Comparison of ENCODE assay signal across 17 cellular contexts in the genomic region with DNA sequence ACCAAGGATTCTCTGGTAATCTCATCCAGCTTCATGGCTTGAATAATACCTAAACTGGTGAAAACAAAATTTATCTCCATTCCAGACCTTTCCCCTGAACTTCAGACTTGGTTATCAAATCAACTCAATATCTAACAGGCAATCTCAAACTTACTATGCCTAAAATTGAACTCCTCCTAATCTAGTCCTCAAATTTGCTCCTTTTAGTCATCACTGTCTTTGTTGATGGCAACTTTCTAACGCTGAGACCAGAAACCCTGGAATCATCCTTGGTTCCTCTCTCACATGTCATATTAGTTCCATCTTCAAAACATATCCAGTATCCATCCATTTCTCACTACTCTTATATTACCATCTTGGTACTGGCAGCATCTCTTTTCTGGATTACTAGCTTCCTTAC. TPM values are rescaled to one million over a fixed set of nuclear protein-coding genes. Genes with fewer than 3 reads are reported as not detected.
DNase-seq lines count a peak whose midpoint lies in the region; TF ChIP-seq lines count a peak whose summit lies in the region.
"Had no signal": no experiment of that assay in that cellular context is flagged by ENCODE, and none has a peak within 500 bp of the region (broad histone marks: within the 10 kb centered on the region; RNA-seq: fewer than 3 reads in every experiment).

No MANE protein-coding gene starts in this region.

- H3K27ac ChIP-seq in Karpas-422 (ENCODE audit: low read length) = peak overlapping the region; percentile 44
- no peak overlapping the region for H3K27ac ChIP-seq in parathyroid adenoma
- H3K27ac ChIP-seq: C4-2B, coronary artery, right lobe of liver had no signal

- peaks cover 99% of the 10 kb centered on the region for H3K79me2 ChIP-seq in Karpas-422 (ENCODE audit: low read length)
- peaks cover 72% of the 10 kb centered on the region for H3K79me2 ChIP-seq in parathyroid adenoma

- H3K27me3 Mint-ChIP-seq in T-helper 2 cell treated with Interferon-gamma antibody and Interleukin-4, amounts not matched to agents 5 μg/mL and 100 μg/mL, for 36 hours (ENCODE audit: low read depth) = no peaks in the 10 kb centered on the region
- H3K27me3 Mint-ChIP-seq in brain = peaks cover 12% of the 10 kb centered on the region

- H3K4me2 ChIP-seq in Karpas-422 (ENCODE audit: low read depth, low read length, poor library complexity, severe bottlenecking) (peak overlapping the region; percentile 83), parathyroid adenoma (ENCODE audit: low read length) (peak overlapping the region; percentile 7)

- peaks cover 27% of the 10 kb centered on the region for H3K36me3 Mint-ChIP-seq in T-helper 2 cell treated with Interferon-gamma antibody and Interleukin-4, amounts not matched to agents 5 μg/mL and 100 μg/mL, for 36 hours (ENCODE audit: low read depth)
- H3K36me3 Mint-ChIP-seq in brain = peaks cover 23% of the 10 kb centered on the region

- peaks cover 48% of the 10 kb centered on the region for H3K4me1 ChIP-seq in Karpas-422 (ENCODE audit: low read length)
- H3K4me1 ChIP-seq in parathyroid adenoma = peaks cover 16% of the 10 kb centered on the region

- no peak overlapping the region for H2AFZ ChIP-seq in Karpas-422 (ENCODE audit: low read length)
- H2AFZ ChIP-seq in parathyroid adenoma = no peak overlapping the region

- no peak overlapping the region for H3K27ac Mint-ChIP-seq in T-helper 2 cell treated with Interferon-gamma antibody and Interleukin-4, amounts not matched to agents 5 μg/mL and 100 μg/mL, for 36 hours
- peak overlapping the region in 3 of 5 experiments; percentile 2 to 56 (median 32) for H3K27ac Mint-ChIP-seq in brain
- H3K27ac Mint-ChIP-seq: T-helper 1 cell treated with Interleukin-12 subunit alpha and Interleukin-12 subunit beta and Interleukin-4 antibody, amounts not matched to agents 30 μg/mL and 1 μg/mL, for 36 hours had no signal

- no peak for TF ChIP-seq CTCF in brain (conservative IDR thresholded peaks at IDR 0.05)
- TF ChIP-seq CTCF in parathyroid adenoma (IDR thresholded peaks at IDR 0.05) = no peak

- H3K4me3 Mint-ChIP-seq in T-helper 2 cell treated with Interferon-gamma antibody and Interleukin-4, amounts not matched to agents 5 μg/mL and 100 μg/mL, for 36 hours = peak overlapping the region; percentile 1
- peak overlapping the region in 3 of 5 experiments; percentile 6 to 72 (median 14) for H3K4me3 Mint-ChIP-seq in brain
- H3K4me3 Mint-ChIP-seq: T-helper 1 cell treated with Interleukin-12 subunit alpha and Interleukin-12 subunit beta and Interleukin-4 antibody, amounts not matched to agents 30 μg/mL and 1 μg/mL, for 36 hours had no signal

- H3K27me3 ChIP-seq in Karpas-422 (ENCODE audit: low read length) (no peaks in the 10 kb centered on the region), parathyroid adenoma (ENCODE audit: control insufficient read depth, insufficient read depth, low read length) (no peaks in the 10 kb centered on the region)
- H3K27me3 ChIP-seq: right lobe of liver had no signal

- H3K9me3 Mint-ChIP-seq in T-helper 2 cell treated with Interferon-gamma antibody and Interleukin-4, amounts not matched to agents 5 μg/mL and 100 μg/mL, for 36 hours = no peaks in the 10 kb centered on the region
- peaks cover 0 to 8% (median 0%) of the 10 kb centered on the region in 5 experiments for H3K9me3 Mint-ChIP-seq in brain
- H3K9me3 Mint-ChIP-seq: T-helper 1 cell treated with Interleukin-12 subunit alpha and Interleukin-12 subunit beta and Interleukin-4 antibody, amounts not matched to agents 30 μg/mL and 1 μg/mL, for 36 hours had no signal

- no peaks in the 10 kb centered on the region for H3K9me2 ChIP-seq in Karpas-422 (replicated peaks; ENCODE audit: insufficient read depth, low read length)

- H3K4me1 Mint-ChIP-seq in T-helper 2 cell treated with Interferon-gamma antibody and Interleukin-4, amounts not matched to agents 5 μg/mL and 100 μg/mL, for 36 hours (ENCODE audit: low read depth) = peaks cover 38% of the 10 kb centered on the region
- peaks cover 74% of the 10 kb centered on the region for H3K4me1 Mint-ChIP-seq in brain

- DNase-seq in T-helper 2 cell treated with Interferon-gamma antibody and Interleukin-4, amounts not matched to agents 5 μg/mL and 100 μg/mL, for 36 hours (ENCODE audit: low spot score) = no peak
- DNase-seq in T-helper 2 cell = no peak
- no peak for DNase-seq in Karpas-422
- no peak for DNase-seq in inferior parietal cortex (ENCODE audit: extremely low spot score)
- DNase-seq in DMS 273 (lab: John Stamatoyannopoulos, UW; ENCODE audit: unreplicated experiment) = no peak
- no peak for DNase-seq in HCEC 1CT
- DNase-seq: 8988T; activated CD4-positive, alpha-beta T cell treated with anti-CD3 and anti-CD28 coated beads for 4 hours; aorta; NCI-H748 treated with DMSO at 0.1 percent for 48 hours; right lobe of liver; stimulated activated CD4-positive, alpha-beta T cell treated with anti-CD3 and anti-CD28 coated beads, Interleukin-2, amount 100 ng/mL, for 24 hours had no signal

- no peaks in the 10 kb centered on the region for H3K9me3 ChIP-seq in Karpas-422 (ENCODE audit: low read length)
- no peaks in the 10 kb centered on the region for H3K9me3 ChIP-seq in parathyroid adenoma (ENCODE audit: control insufficient read depth, low read length)
- H3K9me3 ChIP-seq: right lobe of liver had no signal

- H3K4me3 ChIP-seq in Karpas-422 (ENCODE audit: low read length) (no peak overlapping the region), parathyroid adenoma (ENCODE audit: low read depth, low read length) (no peak overlapping the region)
- H3K4me3 ChIP-seq: coronary artery, right lobe of liver had no signal

- peaks cover 28% of the 10 kb centered on the region for H4K20me1 ChIP-seq in Karpas-422 (ENCODE audit: insufficient read depth, low read depth, low read length)

- H3K36me3 ChIP-seq in Karpas-422 (ENCODE audit: insufficient read depth, low read length) (peaks cover 13% of the 10 kb centered on the region; the same call in 1 of the 2 replicates), parathyroid adenoma (ENCODE audit: control insufficient read depth, insufficient read depth, low read length) (no peaks in the 10 kb centered on the region)
- H3K36me3 ChIP-seq: right lobe of liver had no signal

- H3K9ac ChIP-seq in Karpas-422 (ENCODE audit: low read length) = no peak overlapping the region
- no peak overlapping the region for H3K9ac ChIP-seq in parathyroid adenoma

RNA-seq across cellular contexts. Expression of gene SETD2, which starts 4.8 kb away (rescaled TPM):
- total RNA-seq in Karpas-422 (2014; rRNA removed; shearing (Covaris generic); ENCODE audit: low replicate concordance) = 56.2 and 60.2 TPM in 2 replicates
- polyA plus RNA-seq in brain (ENCODE audit: insufficient read depth, low read depth, low replicate concordance) = 9.9 TPM
